ENCODE assay signal across 17 cellular contexts in genomic region chr11:19352736-19353110, GRCh38.
A peak's percentile ranks its signal among the peaks of the same experiment; 100 is the strongest.
DNase-seq lines count a peak whose midpoint lies in the region; ATAC-seq and TF ChIP-seq lines count a peak whose summit lies in the region.
"Had no signal": no experiment of that assay in that cellular context is flagged by ENCODE, and none has a peak within 500 bp of the region (broad histone marks: within the 10 kb centered on the region; RNA-seq: fewer than 3 reads in every experiment).

No MANE protein-coding gene starts in this region.

- H3K36me3 ChIP-seq in thyroid gland (no peaks in the 10 kb centered on the region), sigmoid colon (no peaks in the 10 kb centered on the region)
- H3K36me3 ChIP-seq: BLaER1 treated with 17β-estradiol and CSF1 and Interleukin-3, amounts not matched to agents 10 nM and 100 nM; SJSA1 had no signal

- no peak overlapping the region for H3K27ac ChIP-seq in coronary artery
- peak overlapping the region; percentile 47 to 69 (median 63) for H3K27ac ChIP-seq in thyroid gland
- no peak overlapping the region for H3K27ac ChIP-seq in sigmoid colon
- H3K27ac ChIP-seq: A549; BLaER1 treated with 17β-estradiol and CSF1 and Interleukin-3, amounts not matched to agents 10 nM and 100 nM; GM23248; PC-9; SJSA1 had no signal

- peak in 1 of 2 donors; percentile 25 for TF ChIP-seq POLR2A in thyroid gland (IDR thresholded peaks at IDR 0.05)
- no peak for TF ChIP-seq POLR2A in sigmoid colon (IDR thresholded peaks at IDR 0.05)

- TF ChIP-seq CTCF in coronary artery (IDR thresholded peaks at IDR 0.05) (no peak), thyroid gland (IDR thresholded peaks at IDR 0.05) (no peak), sigmoid colon (IDR thresholded peaks at IDR 0.05) (no peak)

- H3K27me3 ChIP-seq in thyroid gland (no peaks in the 10 kb centered on the region), sigmoid colon (peaks cover 4 to 50% (median 24%) of the 10 kb centered on the region in 3 donors)

- DNase-seq in NCI-H345 (lab: John Stamatoyannopoulos, UW) (peak; percentile 12), NCI-H345 treated with DMSO at 0.1 percent for 48 hours (lab: John Stamatoyannopoulos, UW; ENCODE audit: unreplicated experiment) (no peak), NCI-H1694 treated with DMSO at 0.1 percent for 48 hours (lab: John Stamatoyannopoulos, UW) (peak; percentile 57), coronary artery (ENCODE audit: low spot score) (peak; percentile 40), thyroid gland (peak in 1 of 2 donors; percentile 8), sigmoid colon (no peak), OCI-M2 (lab: John Stamatoyannopoulos, UW; ENCODE audit: unreplicated experiment) (no peak)
- DNase-seq: CD8-positive, alpha-beta memory T cell; GM23248; NCI-H1048; NCI-H526; PC-9; SW 1271 had no signal

- H3K4me1 ChIP-seq in thyroid gland (peaks cover 36 to 63% of the 10 kb centered on the region in 2 donors), sigmoid colon (no peaks in the 10 kb centered on the region)
- H3K4me1 ChIP-seq: SJSA1 had no signal

- no peaks in the 10 kb centered on the region for H3K9me3 ChIP-seq in thyroid gland
- no peaks in the 10 kb centered on the region for H3K9me3 ChIP-seq in sigmoid colon
- H3K9me3 ChIP-seq: A549; BLaER1 treated with 17β-estradiol and CSF1 and Interleukin-3, amounts not matched to agents 10 nM and 100 nM; SJSA1 had no signal

- intact Hi-C loops in thyroid gland (cut with DNase I) = no loop called here
- intact Hi-C loops in sigmoid colon (cut with DNase I) = no loop called here

- 31 to 49% methylated on average over 9 of the region's 9 CpGs for WGBS in thyroid gland, 2 donors
- 65% methylated on average over 9 of the region's 9 CpGs for WGBS in sigmoid colon, 2 donors

- H3K4me3 ChIP-seq in coronary artery (no peak overlapping the region), thyroid gland (replicated peaks in 1 of 3) (no peak overlapping the region), sigmoid colon (no peak overlapping the region)
- H3K4me3 ChIP-seq: A549; BLaER1 treated with 17β-estradiol and CSF1 and Interleukin-3, amounts not matched to agents 10 nM and 100 nM; GM23248; PC-9; SJSA1 had no signal

- no peak for ATAC-seq in HG02642 (IDR thresholded peaks at IDR 0.05; ENCODE audit: poor library complexity, unreplicated experiment)
- ATAC-seq: A549 had no signal

- TF ChIP-seq EP300 in sigmoid colon (IDR thresholded peaks at IDR 0.05) = no peak

Comparison
In these comparisons a context has a peak if more than half of its experiments do, and no peak if none do; other contexts are left out.
1. DNase-seq: peak in NCI-H345 (single experiment), NCI-H1694 treated with DMSO at 0.1 percent for 48 hours (single experiment) and coronary artery (single experiment); none in NCI-H345 treated with DMSO at 0.1 percent for 48 hours (single experiment), sigmoid colon (single experiment) and OCI-M2 (single experiment).
2. H3K27ac ChIP-seq: peak in thyroid gland (3 of 3); none in coronary artery (0 of 2) and sigmoid colon (0 of 4).